ENCODE assay signal across 11 cellular contexts in genomic region chr6:32294566-32294965, GRCh38.
"Had no signal": no experiment of that assay in that cellular context is flagged by ENCODE, and none has a peak within 500 bp of the region (broad histone marks: within the 10 kb centered on the region; RNA-seq: fewer than 3 reads in every experiment).

No MANE protein-coding gene starts in this region.

- DNase-seq: GM23248, GOT3, H7, H9, HCEC 1CT, HFFc6 had no signal

- H3K4me3 ChIP-seq: GM23248, GM23338, HAP-1 had no signal

- H3K4me1 ChIP-seq: HAP-1 had no signal

- FAIRE-seq: H1, H54 had no signal

- H2AFZ ChIP-seq: GM23248, GM23338 had no signal

- H3K9ac ChIP-seq: GM23248 had no signal

- H3K27ac ChIP-seq: GM23248 had no signal

- H3K9me3 ChIP-seq: HAP-1 had no signal

- H3K4me2 ChIP-seq: GM23338 had no signal

- ATAC-seq: GM23338, HCT116 had no signal

- H3K36me3 ChIP-seq: HAP-1 had no signal
